10 cellular contexts compared by ENCODE assay signal in the genomic region with DNA sequence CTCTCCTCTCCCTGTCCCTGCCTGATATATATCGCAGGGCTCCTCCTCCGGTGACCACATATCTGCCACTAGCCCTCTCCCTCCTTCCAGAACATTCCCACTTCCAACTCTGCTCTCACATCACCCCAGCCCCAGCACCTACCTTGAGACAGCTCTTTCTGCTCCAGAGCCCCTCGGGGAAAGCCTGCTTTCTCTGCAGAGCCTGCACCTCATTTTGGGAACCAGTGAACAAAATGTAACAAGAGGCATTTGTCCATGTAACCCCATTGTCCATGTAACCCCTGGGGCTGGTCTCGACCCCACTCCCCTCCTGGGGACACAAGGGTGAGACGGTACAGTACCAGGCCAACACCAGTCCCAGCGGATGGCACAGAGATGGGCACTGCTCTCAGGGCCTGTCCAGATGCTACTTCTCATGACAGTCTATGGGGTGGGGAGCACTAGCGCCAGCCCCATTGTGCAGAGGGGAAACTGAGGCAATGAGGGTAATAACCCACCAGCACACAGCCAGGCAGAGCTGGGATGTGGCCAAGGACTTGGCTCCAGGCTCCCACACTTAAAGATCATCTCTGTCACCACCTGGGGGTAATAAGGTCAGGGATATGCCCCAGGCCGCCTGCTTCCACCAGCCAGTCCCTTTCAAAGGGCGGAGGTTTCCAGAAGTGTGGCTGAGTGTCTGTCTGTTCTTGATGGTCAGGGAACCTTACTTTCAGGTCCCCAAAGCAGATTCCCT. TPM values are rescaled to one million over a fixed set of nuclear protein-coding genes. Genes with fewer than 3 reads are reported as not detected.
DNase-seq lines count a peak whose midpoint lies in the region; ATAC-seq and TF ChIP-seq lines count a peak whose summit lies in the region.
"Had no signal": no experiment of that assay in that cellular context is flagged by ENCODE, and none has a peak within 500 bp of the region (broad histone marks: within the 10 kb centered on the region; RNA-seq: fewer than 3 reads in every experiment).

No MANE protein-coding gene starts in this region.

- dilution Hi-C loops in IMR-90 (cut with HindIII; ENCODE audit: low sequenced_read_pairs, unreplicated experiment), result no loop called here

- H2BK120ac ChIP-seq in IMR-90 (ENCODE audit: low read depth, low read length), result peak overlapping the region; percentile 96

- H3K4me1 ChIP-seq in IMR-90 (ENCODE audit: control insufficient read depth, insufficient read depth, low read length) (peaks cover 29% of the 10 kb centered on the region), muscle layer of colon (ENCODE audit: insufficient read depth, low read length) (peaks cover 28% of the 10 kb centered on the region)

- peaks cover 6% of the 10 kb centered on the region; the same call in 1 of the 2 replicates for H4K20me1 ChIP-seq in IMR-90 (ENCODE audit: insufficient read depth, low read length)

- H3K36me3 Mint-ChIP-seq in brain, result peaks cover 12% of the 10 kb centered on the region

- peaks cover 0 to 5% (median 0%) of the 10 kb centered on the region in 5 experiments for H3K9me3 Mint-ChIP-seq in brain

- H2AK5ac ChIP-seq in IMR-90 (ENCODE audit: low read depth, low read length), result peak overlapping the region; percentile 100

- H3K9me1 ChIP-seq in IMR-90 (ENCODE audit: insufficient read depth, low read length), result peaks cover 15% of the 10 kb centered on the region

- BruUV-seq in IMR-90 (replicated peaks; lab: Mats Ljungman, UMichigan), result no TSS peak

- H4K5ac ChIP-seq in IMR-90 (ENCODE audit: low read depth, low read length), result peak overlapping the region; percentile 63

- peak overlapping the region; percentile 99; the same call in 2 of the 3 replicates for H2BK15ac ChIP-seq in IMR-90 (ENCODE audit: low read depth, low read length)

- CTCF ChIA-PET in IMR-90 (lab: Yijun Ruan, JAX), result interaction anchor here (0.6 to 2.5 kb wide), 6 partner anchors 10 to 175 kb away, joined by 3 to 12 read pairs (median 3); a partner anchor contains a TSS
- CTCF ChIA-PET in HEK293T (lab: Yijun Ruan, JAX), result interaction anchor here (0.7 to 3.2 kb wide), 8 partner anchors 13 to 252 kb away, joined by 3 to 29 read pairs (median 4); a partner anchor contains a TSS

- H3K4me3 Mint-ChIP-seq in brain, result peak overlapping the region; percentile 42 to 78 (median 72)

- H3K23ac ChIP-seq in IMR-90 (ENCODE audit: low read depth, low read length), result peak overlapping the region; percentile 91

- H3K27ac ChIP-seq in C4-2B (peak overlapping the region; percentile 97), IMR-90 (ENCODE audit: insufficient read depth, low read length) (peak overlapping the region; percentile 61), muscle layer of colon (ENCODE audit: low read depth, low read length) (no peak overlapping the region)

- peaks cover 3% of the 10 kb centered on the region for H3K27me3 Mint-ChIP-seq in brain

- H3K4me2 ChIP-seq in IMR-90 (ENCODE audit: low read depth, low read length), result peak overlapping the region; percentile 78

- no peaks in the 10 kb centered on the region for H3K9me3 ChIP-seq in IMR-90 (ENCODE audit: control insufficient read depth, insufficient read depth, low read length)
- no peaks in the 10 kb centered on the region for H3K9me3 ChIP-seq in muscle layer of colon (ENCODE audit: low read length)

- H2BK5ac ChIP-seq in IMR-90 (ENCODE audit: low read depth, low read length, poor library complexity, severe bottlenecking), result peak overlapping the region; percentile 42

- TF ChIP-seq CTCF in C4-2B (conservative IDR thresholded peaks at IDR 0.05) (no peak), IMR-90 (conservative IDR thresholded peaks at IDR 0.05; ENCODE audit: low read depth, low read length) (no peak), brain (conservative IDR thresholded peaks at IDR 0.05) (no peak)

- POLR2A ChIA-PET in IMR-90 (lab: Charles Lee; ENCODE audit: unreplicated experiment) (interaction anchor here (0.6 kb wide), 1 partner anchor 18 kb away, joined by 6 read pairs; no protein-coding TSS in a partner anchor), HEK293T (lab: Yijun Ruan, JAX) (interaction anchor here (0.6 to 2.8 kb wide), 56 partner anchors 8 to 268 kb away, joined by 3 to 49 read pairs (median 4); a partner anchor contains a TSS)

- peaks cover 64% of the 10 kb centered on the region for H3K4me1 Mint-ChIP-seq in brain

- peak overlapping the region; percentile 35; the same call in 1 of the 2 replicates for H3K9ac ChIP-seq in IMR-90 (ENCODE audit: low read depth, low read length)
- no peak overlapping the region for H3K9ac ChIP-seq in muscle layer of colon (ENCODE audit: low read length)

- no peak for TF ChIP-seq POLR2A in IMR-90 (IDR thresholded peaks at IDR 0.05; ENCODE audit: low read depth, low read length)

- peak overlapping the region; percentile 96 for H2AK9ac ChIP-seq in IMR-90 (replicated peaks; ENCODE audit: low read depth, low read length, poor library complexity)

- ATAC-seq in IMR-90 (ENCODE audit: low read depth), result peak; percentile 2

- peak overlapping the region; percentile 42 to 95 (median 90) for H3K27ac Mint-ChIP-seq in brain

- peak overlapping the region; percentile 99 for H3K4ac ChIP-seq in IMR-90 (ENCODE audit: low read depth, low read length)

- peak overlapping the region; percentile 97 for H3K14ac ChIP-seq in IMR-90 (replicated peaks; ENCODE audit: low read depth, low read length)

- WGBS in IMR-90 (ENCODE audit: extremely low coverage in 2 of 2, insufficient read length in 1 of 2), 2 experiments, result 52% methylated on average over 6 of the region's 9 CpGs; no CpG with 5 or more reads in 1 of the 2 experiments

- peak overlapping the region; percentile 98 for H4K91ac ChIP-seq in IMR-90 (ENCODE audit: insufficient read depth, low read depth, low read length)

- H3K36me3 ChIP-seq in IMR-90 (ENCODE audit: control insufficient read depth, insufficient read depth, low read length) (0 out of 2 replicates have a peak, but pooled peaks cover 2% of the 10 kb centered on the region), muscle layer of colon (ENCODE audit: insufficient read depth, low read length) (no peaks in the 10 kb centered on the region)

- intact Hi-C loops in IMR-90 (cut with micrococcal nuclease), result loop anchor here (1.0 to 5.0 kb wide), 4 partner anchors 154 to 601 kb away; a partner anchor contains a TSS

- peak overlapping the region; percentile 93 for H2AFZ ChIP-seq in IMR-90 (replicated peaks; ENCODE audit: low read length, poor library complexity)

- H3K4me3 ChIP-seq in IMR-90 (ENCODE audit: insufficient read depth, low read depth, low read length) (no peak overlapping the region), muscle layer of colon (ENCODE audit: low read depth in 1 of 2, low read length in 2 of 2) (peak overlapping the region; percentile 63 to 77)

- peak overlapping the region; percentile 73 to 96; a peak in 3 of 4 replicates for H4K8ac ChIP-seq in IMR-90 (ENCODE audit: low read depth in 2 of 2, low read length in 2 of 2)

- peaks cover 0 to 31% of the 10 kb centered on the region in 2 experiments; a peak in 2 of 4 replicates for H3K79me1 ChIP-seq in IMR-90 (ENCODE audit: low read depth in 1 of 2, low read length in 2 of 2)

- H3K18ac ChIP-seq in IMR-90 (ENCODE audit: low read depth, low read length), result peak overlapping the region; percentile 81

- in situ Hi-C loops in IMR-90 (cut with MboI; ENCODE audit: low sequenced_read_pairs), result no loop called here

- H2BK20ac ChIP-seq in IMR-90 (ENCODE audit: low read depth, low read length), result peak overlapping the region; percentile 99

- peak overlapping the region; percentile 47; the same call in 1 of the 2 replicates for H3K56ac ChIP-seq in IMR-90 (ENCODE audit: extremely low read depth, insufficient read depth, low read length)

- TF ChIP-seq RAD21 in IMR-90 (IDR thresholded peaks at IDR 0.05; ENCODE audit: low read length), result no peak

- H3K27me3 ChIP-seq in IMR-90 (ENCODE audit: control insufficient read depth, insufficient read depth, low read length) (no peaks in the 10 kb centered on the region), muscle layer of colon (ENCODE audit: control insufficient read depth in 1 of 2, insufficient read depth in 2 of 2, low read length in 2 of 2) (no peaks in the 10 kb centered on the region)

- DNase-seq in IMR-90, result no peak
- DNase-seq in kidney glomerular epithelial cell (lab: John Stamatoyannopoulos, UW), result no peak
- DNase-seq in HEK293T (ENCODE audit: extremely low spot score), result no peak
- no peak for DNase-seq in GM19240 (ENCODE audit: insufficient read length, low spot score)
- DNase-seq in A172 (ENCODE audit: low spot score), result no peak
- DNase-seq: effector memory CD4-positive, alpha-beta T cell had no signal

TF ChIP-seq in IMR-90, 13 proteins besides CTCF, POLR2A, EP300 and RAD21 (continues in another document):
- TF ChIP-seq BHLHE40 (IDR thresholded peaks at IDR 0.05; ENCODE audit: low read depth, low read length) (no peak), MAZ (IDR thresholded peaks at IDR 0.05; ENCODE audit: borderline replicate concordance, low read depth, low read length) (no peak), RCOR1 (IDR thresholded peaks at IDR 0.05; ENCODE audit: insufficient replicate concordance, low read length) (no peak), NFE2L2 (IDR thresholded peaks at IDR 0.05; ENCODE audit: low read depth, low read length) (no peak), FOS (IDR thresholded peaks at IDR 0.05; ENCODE audit: low read depth, low read length) (no peak), CHD1 (IDR thresholded peaks at IDR 0.05; ENCODE audit: low read depth, low read length) (no peak)

TF ChIP-seq in HEK293T, 16 proteins besides CTCF, POLR2A, EP300 and RAD21 (continues in another document):
- TF ChIP-seq SUZ12 (IDR thresholded peaks at IDR 0.05) (no peak), ZNF384 (IDR thresholded peaks at IDR 0.05) (no peak), TARDBP (IDR thresholded peaks at IDR 0.05) (no peak)

RNA-seq across cellular contexts. Expression of a gene that starts 42.8 kb away (rescaled TPM):
- 14.4 and 16.7 TPM in 2 replicates for total RNA-seq in IMR-90 (2012; rRNA removed)
- polyA plus RNA-seq in IMR-90 (2012; rRNA removed), result 9.2 and 10.1 TPM in 2 replicates
- 6.3 and 8.7 TPM in 2 replicates for polyA plus RNA-seq in IMR-90 (2012; cell fraction: cytosol; rRNA removed)
- 14.0 and 18.3 TPM in 2 replicates for polyA plus RNA-seq in IMR-90 (2012; cell fraction: nucleus; rRNA removed; ENCODE audit: low replicate concordance)
- 60.6 TPM for polyA plus RNA-seq in brain (ENCODE audit: insufficient read depth, low read depth, low replicate concordance)
- total RNA-seq in A172 (2014; rRNA removed; shearing (Covaris generic)), result 29.8 and 31.7 TPM in 2 replicates

RNA-seq across cellular contexts. Expression of a gene that starts 43.6 kb away (rescaled TPM):
- 0.90 and 1.9 TPM in 2 replicates for total RNA-seq in IMR-90 (2012; rRNA removed)
- polyA plus RNA-seq in IMR-90 (2012; rRNA removed) (3.8 and 4.7 TPM in 2 replicates), brain (ENCODE audit: insufficient read depth, low read depth, low replicate concordance) (10.0 TPM)
- polyA plus RNA-seq in IMR-90 (2012; cell fraction: cytosol; rRNA removed), result 1.2 and 1.6 TPM in 2 replicates
- polyA plus RNA-seq in IMR-90 (2012; cell fraction: nucleus; rRNA removed; ENCODE audit: low replicate concordance), result 17.9 and 21.8 TPM in 2 replicates
- total RNA-seq in A172 (2014; rRNA removed; shearing (Covaris generic)), result 0.59 and 1.1 TPM in 2 replicates
- total RNA-seq: T-helper 1 cell treated with Interleukin-12 subunit alpha and Interleukin-12 subunit beta and Interleukin-4 antibody, amounts not matched to agents 30 ng/mL and 1 ng/mL, for 36 hours had no signal
